Comparison of ENCODE assay signal across 16 cellular contexts in the genomic region with DNA sequence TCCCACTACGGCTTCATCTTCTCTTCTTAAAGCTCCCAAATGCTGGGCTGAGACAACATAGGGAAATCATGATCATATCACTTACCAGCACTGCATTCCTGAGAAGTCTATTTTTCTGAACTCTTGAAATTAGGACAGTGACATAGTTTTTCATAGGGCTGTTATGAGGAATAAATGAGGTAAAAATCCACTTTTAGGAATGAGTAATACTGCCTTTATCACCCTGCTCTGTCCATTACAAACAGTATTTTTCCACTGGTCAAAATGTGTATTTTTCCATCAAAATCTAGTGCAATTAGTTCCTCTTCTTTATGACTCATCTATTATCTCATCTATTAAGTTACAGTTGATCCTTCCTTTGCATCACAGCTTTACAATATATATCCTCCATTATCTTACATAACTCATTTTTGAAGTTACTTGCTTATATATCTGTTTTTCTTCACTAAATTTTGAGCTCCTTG. TPM values are rescaled to one million over a fixed set of nuclear protein-coding genes. Genes with fewer than 3 reads are reported as not detected.
DNase-seq lines count a peak whose midpoint lies in the region; ATAC-seq, FAIRE-seq and TF ChIP-seq lines count a peak whose summit lies in the region.
"Had no signal": no experiment of that assay in that cellular context is flagged by ENCODE, and none has a peak within 500 bp of the region (broad histone marks: within the 10 kb centered on the region; RNA-seq: fewer than 3 reads in every experiment).

No MANE protein-coding gene starts in this region.

- whole genome bisulfite sequencing in A549 (ENCODE audit: missing lambda C conversion rate), result 65% methylated on average over 1 of the region's 1 CpG
- 61 to 70% methylated on average over 1 of the region's 1 CpG for WGBS in testis, 2 donors
- WGBS in tibial nerve, 2 donors, result 55 to 63% methylated on average over 1 of the region's 1 CpG

- no peaks in the 10 kb centered on the region for H3K9me3 ChIP-seq in A549
- no peaks in the 10 kb centered on the region for H3K9me3 ChIP-seq in testis
- H3K9me3 ChIP-seq in tibial nerve, result no peaks in the 10 kb centered on the region

- H3K4me3 Mint-ChIP-seq in chondrocyte (ENCODE audit: unreplicated experiment) (no peak overlapping the region), nephron (peak overlapping the region in 2 of 3 experiments; percentile 6 to 10)
- H3K4me3 Mint-ChIP-seq: activated B cell treated with CpG ODN at 0.5 μM for 24 hours had no signal

- no peaks in the 10 kb centered on the region for H3K9me3 Mint-ChIP-seq in chondrocyte (ENCODE audit: low read depth)
- H3K9me3 Mint-ChIP-seq in nephron, result no peaks in the 10 kb centered on the region
- H3K9me3 Mint-ChIP-seq: activated B cell treated with CpG ODN at 0.5 μM for 24 hours had no signal

- TF ChIP-seq CTCF in A549 (IDR thresholded peaks at IDR 0.05) (no peak), chondrocyte (IDR thresholded peaks at IDR 0.05) (no peak), nephron (IDR thresholded peaks at IDR 0.05; ENCODE audit: unreplicated experiment in 3 of 3) (no peak), testis (IDR thresholded peaks at IDR 0.05) (no peak), tibial nerve (IDR thresholded peaks at IDR 0.05) (no peak)

- TF ChIP-seq RAD21 in A549 (conservative IDR thresholded peaks at IDR 0.05 in 1 of 2, IDR thresholded peaks at IDR 0.05 in 1 of 2), result no peak

- FAIRE-seq in A549 (lab: Jason Lieb, UNC), result no peak

- peak overlapping the region; percentile 88 for H3K27ac Mint-ChIP-seq in chondrocyte (ENCODE audit: unreplicated experiment)
- peak overlapping the region; percentile 58 to 75 (median 63) for H3K27ac Mint-ChIP-seq in nephron
- H3K27ac Mint-ChIP-seq: activated B cell treated with CpG ODN at 0.5 μM for 24 hours had no signal

- H3K4me3 ChIP-seq in A549, result no peak overlapping the region
- no peak overlapping the region for H3K4me3 ChIP-seq in testis
- no peak overlapping the region for H3K4me3 ChIP-seq in tibial nerve

- H3K27me3 Mint-ChIP-seq in chondrocyte (ENCODE audit: low read depth) (no peaks in the 10 kb centered on the region), nephron (ENCODE audit: low read depth) (no peaks in the 10 kb centered on the region)

- H3K27ac ChIP-seq in A549 (no peak overlapping the region), testis (peak overlapping the region in 1 of 2 donors; percentile 33), tibial nerve (peak overlapping the region in 1 of 4 donors; percentile 88)

- H3K4me1 ChIP-seq in A549 (no peaks in the 10 kb centered on the region), testis (peaks cover 16% of the 10 kb centered on the region), tibial nerve (peaks cover 0 to 45% (median 17%) of the 10 kb centered on the region in 4 donors)

- intact Hi-C loops in testis (cut with DNase I; ENCODE audit: low total_unique reads), result no loop called here

- no peak for TF ChIP-seq EP300 in A549 (IDR thresholded peaks at IDR 0.05)
- no peak for TF ChIP-seq EP300 in tibial nerve (IDR thresholded peaks at IDR 0.05)

- POLR2A ChIA-PET in A549 (lab: Yijun Ruan, JAX), result no interaction called here

- DNase-seq in A549 (ENCODE audit: low read depth in 1 of 2, low spot score in 1 of 2) (no peak), LHCN-M2 (ENCODE audit: low read depth) (peak; percentile 53), chondrocyte (ENCODE audit: low spot score) (no peak), testis (no peak), tibial nerve (ENCODE audit: low spot score in 2 of 2) (no peak), cerebellar cortex (ENCODE audit: low spot score) (no peak)
- DNase-seq: activated B cell treated with CpG ODN at 0.5 μM for 24 hours; activated naive CD4-positive, alpha-beta T cell; AML-193; caudate nucleus; NCI-H1930; NCI-H510A treated with DMSO at 0.1 percent for 48 hours; OCI-M1; trophoblast cell had no signal

- H3K4me2 ChIP-seq in A549, result no peak overlapping the region

- TF ChIP-seq POLR2A in A549 (IDR thresholded peaks at IDR 0.05; ENCODE audit: low read length) (no peak), testis (IDR thresholded peaks at IDR 0.05) (no peak), tibial nerve (IDR thresholded peaks at IDR 0.05) (no peak)

- ATAC-seq in A549 (no peak), GM21737 (IDR thresholded peaks at IDR 0.05; ENCODE audit: unreplicated experiment) (no peak)

- peaks cover 89% of the 10 kb centered on the region for H3K4me1 Mint-ChIP-seq in chondrocyte (ENCODE audit: low read depth)
- H3K4me1 Mint-ChIP-seq in nephron, result peaks cover 80% of the 10 kb centered on the region
- H3K4me1 Mint-ChIP-seq: activated B cell treated with CpG ODN at 0.5 μM for 24 hours had no signal

- H3K36me3 ChIP-seq in testis (ENCODE audit: low read depth, missing control alignments), result no peaks in the 10 kb centered on the region
- no peaks in the 10 kb centered on the region for H3K36me3 ChIP-seq in tibial nerve

- CTCF ChIA-PET in A549 (lab: Yijun Ruan, JAX), result interaction anchor here (1.6 kb wide), 1 partner anchor 12 kb away, joined by 4 read pairs; no protein-coding TSS in a partner anchor

- H3K27me3 ChIP-seq in testis, result no peaks in the 10 kb centered on the region
- no peaks in the 10 kb centered on the region for H3K27me3 ChIP-seq in tibial nerve

- no peaks in the 10 kb centered on the region for H3K36me3 Mint-ChIP-seq in chondrocyte (ENCODE audit: low read depth)
- no peaks in the 10 kb centered on the region for H3K36me3 Mint-ChIP-seq in nephron (ENCODE audit: low read depth)

TF ChIP-seq in A549, 52 proteins besides CTCF, POLR2A, EP300 and RAD21:
- TF ChIP-seq FOSL2 (IDR thresholded peaks at IDR 0.05), result no peak
- TF ChIP-seq FOSL2 (CRISPR knock-in tag; IDR thresholded peaks at IDR 0.05), result peak; percentile 14; the same call in 1 of the 2 replicates
- TF ChIP-seq RFX5 (IDR thresholded peaks at IDR 0.05), result no peak
- no peak for TF ChIP-seq CBX8 (IDR thresholded peaks at IDR 0.05)
- TF ChIP-seq, protein P1, sequence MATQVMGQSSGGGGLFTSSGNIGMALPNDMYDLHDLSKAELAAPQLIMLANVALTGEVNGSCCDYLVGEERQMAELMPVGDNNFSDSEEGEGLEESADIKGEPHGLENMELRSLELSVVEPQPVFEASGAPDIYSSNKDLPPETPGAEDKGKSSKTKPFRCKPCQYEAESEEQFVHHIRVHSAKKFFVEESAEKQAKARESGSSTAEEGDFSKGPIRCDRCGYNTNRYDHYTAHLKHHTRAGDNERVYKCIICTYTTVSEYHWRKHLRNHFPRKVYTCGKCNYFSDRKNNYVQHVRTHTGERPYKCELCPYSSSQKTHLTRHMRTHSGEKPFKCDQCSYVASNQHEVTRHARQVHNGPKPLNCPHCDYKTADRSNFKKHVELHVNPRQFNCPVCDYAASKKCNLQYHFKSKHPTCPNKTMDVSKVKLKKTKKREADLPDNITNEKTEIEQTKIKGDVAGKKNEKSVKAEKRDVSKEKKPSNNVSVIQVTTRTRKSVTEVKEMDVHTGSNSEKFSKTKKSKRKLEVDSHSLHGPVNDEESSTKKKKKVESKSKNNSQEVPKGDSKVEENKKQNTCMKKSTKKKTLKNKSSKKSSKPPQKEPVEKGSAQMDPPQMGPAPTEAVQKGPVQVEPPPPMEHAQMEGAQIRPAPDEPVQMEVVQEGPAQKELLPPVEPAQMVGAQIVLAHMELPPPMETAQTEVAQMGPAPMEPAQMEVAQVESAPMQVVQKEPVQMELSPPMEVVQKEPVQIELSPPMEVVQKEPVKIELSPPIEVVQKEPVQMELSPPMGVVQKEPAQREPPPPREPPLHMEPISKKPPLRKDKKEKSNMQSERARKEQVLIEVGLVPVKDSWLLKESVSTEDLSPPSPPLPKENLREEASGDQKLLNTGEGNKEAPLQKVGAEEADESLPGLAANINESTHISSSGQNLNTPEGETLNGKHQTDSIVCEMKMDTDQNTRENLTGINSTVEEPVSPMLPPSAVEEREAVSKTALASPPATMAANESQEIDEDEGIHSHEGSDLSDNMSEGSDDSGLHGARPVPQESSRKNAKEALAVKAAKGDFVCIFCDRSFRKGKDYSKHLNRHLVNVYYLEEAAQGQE (IDR thresholded peaks at IDR 0.05), result no peak
- TF ChIP-seq, protein P2, sequence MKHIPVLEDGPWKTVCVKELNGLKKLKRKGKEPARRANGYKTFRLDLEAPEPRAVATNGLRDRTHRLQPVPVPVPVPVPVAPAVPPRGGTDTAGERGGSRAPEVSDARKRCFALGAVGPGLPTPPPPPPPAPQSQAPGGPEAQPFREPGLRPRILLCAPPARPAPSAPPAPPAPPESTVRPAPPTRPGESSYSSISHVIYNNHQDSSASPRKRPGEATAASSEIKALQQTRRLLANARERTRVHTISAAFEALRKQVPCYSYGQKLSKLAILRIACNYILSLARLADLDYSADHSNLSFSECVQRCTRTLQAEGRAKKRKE (CRISPR knock-in tag; IDR thresholded peaks at IDR 0.05; ENCODE audit: low read depth), result no peak
- no peak for TF ChIP-seq NFE2L2 (conservative IDR thresholded peaks at IDR 0.05; ENCODE audit: low read length)
TF ChIP-seq in A549: peak in this region for 1.

RNA-seq across cellular contexts. Expression of a gene that starts 36.9 kb away (rescaled TPM):
- polyA plus RNA-seq in A549 (2011; rRNA removed) (0.14 TPM in 1 of 2 replicates, not detected in the other), A549 (2017; fragmentation: RNase III; extraction: RNeasy Plus Mini Kit Qiagen cat#74134 plus additional on column Dnase treatment) (not detected in 3 replicates), testis (ENCODE audit: insufficient read depth, low read depth, low replicate concordance) (74.8 TPM)
- polyA plus RNA-seq in A549 (2012; cell fraction: cytosol; rRNA removed), result 0.08 TPM in 1 of 2 replicates, not detected in the other
- not detected in 2 replicates for polyA plus RNA-seq in A549 (2012; cell fraction: nucleus; rRNA removed)
- polyA minus RNA-seq in A549 (2011; rRNA and poly(A)+ RNA removed), result not detected in 2 replicates
- total RNA-seq in LHCN-M2 (2014; rRNA removed) (3.5 and 3.7 TPM in 2 replicates), chondrocyte (158 to 224 TPM (median 168 TPM) in 3 replicates), testis (10 to 100 TPM; 26.3 to 28.5 TPM), tibial nerve (10 to 100 TPM; 55.5 to 97.5 (median 66.2) TPM)
- polyA plus RNA-seq in LHCN-M2 (2012), result 0.79 TPM
- total RNA-seq: activated B cell treated with CpG ODN at 0.5 μM for 24 hours had no signal
